9 cellular contexts compared by ENCODE assay signal in genomic region chr5:25119654-25120053, GRCh38.
A peak's percentile ranks its signal among the peaks of the same experiment; 100 is the strongest.
DNase-seq lines count a peak whose midpoint lies in the region; ATAC-seq and FAIRE-seq lines count a peak whose summit lies in the region.
"Had no signal": no experiment of that assay in that cellular context is flagged by ENCODE, and none has a peak within 500 bp of the region (broad histone marks: within the 10 kb centered on the region; RNA-seq: fewer than 3 reads in every experiment).

No MANE protein-coding gene starts in this region.

- DNase-seq in CMK (ENCODE audit: low read depth), result peak; percentile 9
- DNase-seq in HT-29 (ENCODE audit: low spot score), result peak; percentile 32
- DNase-seq in RCC 7860 (ENCODE audit: low spot score), result peak; percentile 56
- peak; percentile 0 for DNase-seq in hepatic stellate cell (ENCODE audit: low spot score)
- no peak for DNase-seq in NCI-H1048 (lab: John Stamatoyannopoulos, UW)
- no peak for DNase-seq in middle frontal gyrus (ENCODE audit: extremely low spot score, low spot score)
- DNase-seq in hypothalamus (lab: John Stamatoyannopoulos, UW), result no peak

- FAIRE-seq in RCC 7860 (lab: Jason Lieb, UNC), result peak; percentile 69

- no peak for ATAC-seq in HG03095 (IDR thresholded peaks at IDR 0.05; ENCODE audit: unreplicated experiment)
- ATAC-seq: esophagus mucosa had no signal

Comparison
In these comparisons a context has a peak if more than half of its experiments do, and no peak if none do; other contexts are left out.
1. DNase-seq: peak in CMK (single experiment), HT-29 (single experiment), RCC 7860 (single experiment) and hepatic stellate cell (single experiment); none in NCI-H1048 (single experiment), middle frontal gyrus (single experiment) and hypothalamus (0 of 51).